In genomic region chr3:188284455-188285212, GRCh38 we compare ENCODE assay signal across 9 cellular contexts.
DNase-seq lines count a peak whose midpoint lies in the region; ATAC-seq lines count a peak whose summit lies in the region.
"Had no signal": no experiment of that assay in that cellular context is flagged by ENCODE, and none has a peak within 500 bp of the region (broad histone marks: within the 10 kb centered on the region; RNA-seq: fewer than 3 reads in every experiment).

No MANE protein-coding gene starts in this region.

- peaks cover 3 to 6% of the 10 kb centered on the region in 2 donors for H3K36me3 Mint-ChIP-seq in CD4-positive, alpha-beta memory T cell
- peaks cover 8% of the 10 kb centered on the region for H3K36me3 Mint-ChIP-seq in T-helper 1 cell treated with Interleukin-12 subunit alpha and Interleukin-12 subunit beta and Interleukin-4 antibody, amounts not matched to agents 30 μg/mL and 1 μg/mL, for 36 hours (ENCODE audit: low read depth)
- H3K36me3 Mint-ChIP-seq in central memory CD8-positive, alpha-beta T cell (ENCODE audit: insufficient read depth), result peaks cover 3% of the 10 kb centered on the region

- H3K9me3 Mint-ChIP-seq in CD4-positive, alpha-beta memory T cell, result no peaks in the 10 kb centered on the region
- H3K9me3 Mint-ChIP-seq in T-helper 1 cell treated with Interleukin-12 subunit alpha and Interleukin-12 subunit beta and Interleukin-4 antibody, amounts not matched to agents 30 μg/mL and 1 μg/mL, for 36 hours, result no peaks in the 10 kb centered on the region
- H3K9me3 Mint-ChIP-seq in central memory CD8-positive, alpha-beta T cell, result no peaks in the 10 kb centered on the region

- CTCF ChIA-PET in CD4-positive, alpha-beta memory T cell (lab: Charles Lee; ENCODE audit: partially characterized antibody), result interaction anchor here (1.5 kb wide), 1 partner anchor 544 kb away, joined by 5 read pairs; no protein-coding TSS in a partner anchor

- peak; percentile 36 for ATAC-seq in central memory CD8-positive, alpha-beta T cell (replicated peaks; ENCODE audit: extremely low read depth, poor library complexity, severe bottlenecking)
- ATAC-seq in HG03135 (IDR thresholded peaks at IDR 0.05; ENCODE audit: unreplicated experiment), result no peak
- ATAC-seq in HG02973 (IDR thresholded peaks at IDR 0.05; ENCODE audit: unreplicated experiment), result no peak

- H3K27ac Mint-ChIP-seq in CD4-positive, alpha-beta memory T cell, result peak overlapping the region in 4 of 7 donors; percentile 25 to 72 (median 58)
- H3K27ac Mint-ChIP-seq in T-helper 1 cell treated with Interleukin-12 subunit alpha and Interleukin-12 subunit beta and Interleukin-4 antibody, amounts not matched to agents 30 μg/mL and 1 μg/mL, for 36 hours, result peak overlapping the region; percentile 47
- peak overlapping the region; percentile 41 for H3K27ac Mint-ChIP-seq in central memory CD8-positive, alpha-beta T cell (ENCODE audit: low read depth)

- H3K4me3 ChIP-seq in CD4-positive, alpha-beta memory T cell (ENCODE audit: low read length in 2 of 2), result no peak overlapping the region

- H3K36me3 ChIP-seq in CD4-positive, alpha-beta memory T cell (ENCODE audit: insufficient read depth, low read length), result no peaks in the 10 kb centered on the region

- intact Hi-C loops in CD4-positive, alpha-beta memory T cell (cut with micrococcal nuclease), result no loop called here

- no peaks in the 10 kb centered on the region for H3K27me3 ChIP-seq in CD4-positive, alpha-beta memory T cell (ENCODE audit: insufficient read depth, low read length)

- H3K9me3 ChIP-seq in CD4-positive, alpha-beta memory T cell (ENCODE audit: control insufficient read depth in 1 of 2, low read length in 2 of 2), result no peaks in the 10 kb centered on the region

- POLR2A ChIA-PET in CD4-positive, alpha-beta memory T cell (lab: Charles Lee; ENCODE audit: partially characterized antibody), result no interaction called here

- H3K4me1 Mint-ChIP-seq in CD4-positive, alpha-beta memory T cell, result peaks cover 17 to 29% (median 27%) of the 10 kb centered on the region in 4 donors
- H3K4me1 Mint-ChIP-seq in T-helper 1 cell treated with Interleukin-12 subunit alpha and Interleukin-12 subunit beta and Interleukin-4 antibody, amounts not matched to agents 30 μg/mL and 1 μg/mL, for 36 hours (ENCODE audit: low read depth), result peaks cover 42% of the 10 kb centered on the region
- H3K4me1 Mint-ChIP-seq in central memory CD8-positive, alpha-beta T cell, result peaks cover 50% of the 10 kb centered on the region

- no peak for DNase-seq in CD4-positive, alpha-beta memory T cell
- no peak for DNase-seq in central memory CD8-positive, alpha-beta T cell (ENCODE audit: low spot score in 2 of 2)
- DNase-seq in stimulated activated CD4-positive, alpha-beta T cell treated with anti-CD3 and anti-CD28 coated beads, Interleukin-12 subunit alpha, Interleukin-12 subunit beta, amount 100 ng/mL, for 4 hours, result peak; percentile 45
- DNase-seq in mesenteric fat pad (ENCODE audit: low spot score), result no peak
- DNase-seq in NCI-H345 (lab: John Stamatoyannopoulos, UW), result no peak
- DNase-seq: kidney glomerular epithelial cell had no signal

- H3K4me3 Mint-ChIP-seq in CD4-positive, alpha-beta memory T cell, result peak overlapping the region in 2 of 8 donors; percentile 18 to 35
- H3K4me3 Mint-ChIP-seq in T-helper 1 cell treated with Interleukin-12 subunit alpha and Interleukin-12 subunit beta and Interleukin-4 antibody, amounts not matched to agents 30 μg/mL and 1 μg/mL, for 36 hours, result peak overlapping the region; percentile 41
- no peak overlapping the region for H3K4me3 Mint-ChIP-seq in central memory CD8-positive, alpha-beta T cell

- no peaks in the 10 kb centered on the region for H3K27me3 Mint-ChIP-seq in CD4-positive, alpha-beta memory T cell
- H3K27me3 Mint-ChIP-seq in T-helper 1 cell treated with Interleukin-12 subunit alpha and Interleukin-12 subunit beta and Interleukin-4 antibody, amounts not matched to agents 30 μg/mL and 1 μg/mL, for 36 hours (ENCODE audit: low read depth), result peaks cover 3% of the 10 kb centered on the region
- no peaks in the 10 kb centered on the region for H3K27me3 Mint-ChIP-seq in central memory CD8-positive, alpha-beta T cell

- peaks cover 9% of the 10 kb centered on the region for H3K4me1 ChIP-seq in CD4-positive, alpha-beta memory T cell (ENCODE audit: insufficient read depth, low read length)

- H3K27ac ChIP-seq in CD4-positive, alpha-beta memory T cell (ENCODE audit: low read depth, low read length), result no peak overlapping the region
